10 cellular contexts compared by ENCODE assay signal in genomic region chr5:31743678-31744077, GRCh38.
"Had no signal": no experiment of that assay in that cellular context is flagged by ENCODE, and none has a peak within 500 bp of the region (broad histone marks: within the 10 kb centered on the region; RNA-seq: fewer than 3 reads in every experiment).

No MANE protein-coding gene starts in this region.

- H3K4me3 ChIP-seq: GM23248, HAP-1 had no signal

- H3K27ac ChIP-seq: GM23248, HL-60 had no signal

- H3K4me1 Mint-ChIP-seq: IgD-negative memory B cell had no signal

- H2AFZ ChIP-seq: GM23248 had no signal

- H3K27ac Mint-ChIP-seq: HFFc6, IgD-negative memory B cell had no signal

- H3K9me3 ChIP-seq: HAP-1 had no signal

- FAIRE-seq: H1, H54 had no signal

- H3K9ac ChIP-seq: GM23248 had no signal

- H3K36me3 ChIP-seq: HAP-1 had no signal

- H3K36me3 Mint-ChIP-seq: IgD-negative memory B cell had no signal

- H3K9me3 Mint-ChIP-seq: HFFc6 had no signal

- ATAC-seq: HCT116 had no signal

- H3K4me1 ChIP-seq: HAP-1 had no signal

- H3K4me3 Mint-ChIP-seq: HFFc6, IgD-negative memory B cell had no signal

- DNase-seq: GM23248, HFFc6, Kasumi-1, KG1 had no signal
